8 cellular contexts compared by ENCODE assay signal in the genomic region with DNA sequence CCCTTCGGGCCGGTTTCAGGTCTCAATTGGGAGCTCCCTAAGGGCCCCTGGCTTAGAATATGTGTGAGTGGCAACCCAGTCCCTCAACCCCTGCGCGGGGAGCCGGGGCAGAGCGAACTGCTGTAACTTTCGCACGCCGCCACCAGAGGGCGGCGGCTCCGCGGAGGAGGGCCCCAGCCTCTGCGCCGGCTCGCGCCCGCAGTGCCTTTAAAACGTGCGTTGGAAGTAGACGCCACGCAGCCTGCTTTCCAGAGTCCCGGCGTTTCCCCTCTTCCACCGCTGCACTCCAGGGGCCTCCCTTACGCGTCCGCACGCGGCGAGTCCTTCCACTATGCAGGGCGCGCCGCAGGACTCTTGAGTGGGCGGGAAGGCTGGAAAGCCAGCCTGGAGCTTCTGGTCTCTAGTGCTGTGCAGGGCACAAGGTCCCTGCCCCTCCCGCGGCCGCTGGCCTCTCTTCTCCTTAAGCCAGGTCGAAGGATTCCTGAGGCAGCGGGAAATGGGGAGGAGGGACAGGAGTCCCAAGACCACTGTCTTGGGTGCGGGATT. TPM values are rescaled to one million over a fixed set of nuclear protein-coding genes. Genes with fewer than 3 reads are reported as not detected.
A peak's percentile ranks its signal among the peaks of the same experiment; 100 is the strongest.
DNase-seq lines count a peak whose midpoint lies in the region; ATAC-seq and TF ChIP-seq lines count a peak whose summit lies in the region.

No MANE protein-coding gene starts in this region.

- H2AFZ ChIP-seq in MM.1S (ENCODE audit: low read length) (peak overlapping the region; percentile 96), parathyroid adenoma (peak overlapping the region; percentile 87)

- H3K4me3 Mint-ChIP-seq in activated naive CD8-positive, alpha-beta T cell = peak overlapping the region; percentile 32
- peak overlapping the region; percentile 70 for H3K4me3 Mint-ChIP-seq in type B pancreatic cell

- DNase-seq in ELF-1 (ENCODE audit: low read depth, low spot score) (peak; percentile 94), H7 (peak; percentile 94), MM.1S (peak; percentile 72), cardiac muscle cell (ENCODE audit: low read depth in 1 of 2, low spot score in 1 of 2) (peak; percentile 89), type B pancreatic cell (ENCODE audit: extremely low spot score, unreplicated experiment) (peak; percentile 86)

- no peaks in the 10 kb centered on the region for H3K36me3 ChIP-seq in H7 (replicated peaks; ENCODE audit: control insufficient read depth, insufficient read depth, low read length)
- no peaks in the 10 kb centered on the region for H3K36me3 ChIP-seq in MM.1S (replicated peaks; ENCODE audit: insufficient read depth, low read length)
- no peaks in the 10 kb centered on the region for H3K36me3 ChIP-seq in cardiac muscle cell
- no peaks in the 10 kb centered on the region for H3K36me3 ChIP-seq in parathyroid adenoma (ENCODE audit: control insufficient read depth, insufficient read depth, low read length)

- no peak overlapping the region for H3K27ac ChIP-seq in MM.1S (ENCODE audit: low read length)
- no peak overlapping the region for H3K27ac ChIP-seq in cardiac muscle cell
- no peak overlapping the region for H3K27ac ChIP-seq in parathyroid adenoma

- ATAC-seq in SK-N-SH treated with all-trans-retinoic acid at 6 μM for 48 hours = peak; percentile 98

- H3F3A ChIP-seq in MM.1S (ENCODE audit: insufficient read depth, low read length) = no peaks in the 10 kb centered on the region

- H3K4me1 ChIP-seq in MM.1S (ENCODE audit: low read length) = no peaks in the 10 kb centered on the region
- H3K4me1 ChIP-seq in cardiac muscle cell (ENCODE audit: low read depth) = no peaks in the 10 kb centered on the region
- H3K4me1 ChIP-seq in parathyroid adenoma = peaks cover 7% of the 10 kb centered on the region

- H3K9me3 Mint-ChIP-seq in activated naive CD8-positive, alpha-beta T cell (ENCODE audit: low read depth) = no peaks in the 10 kb centered on the region
- H3K9me3 Mint-ChIP-seq in type B pancreatic cell = no peaks in the 10 kb centered on the region

- H3K4me3 ChIP-seq in H7 (ENCODE audit: insufficient read depth, low read depth, low read length) = peak overlapping the region; percentile 37
- peak overlapping the region; percentile 70 for H3K4me3 ChIP-seq in MM.1S (ENCODE audit: low read length)
- peak overlapping the region; percentile 10 for H3K4me3 ChIP-seq in cardiac muscle cell
- peak overlapping the region; percentile 27 for H3K4me3 ChIP-seq in parathyroid adenoma (ENCODE audit: low read depth, low read length)

- peak overlapping the region; percentile 90 for H3K4me2 ChIP-seq in MM.1S (ENCODE audit: low read depth, low read length)
- peak overlapping the region; percentile 69 for H3K4me2 ChIP-seq in parathyroid adenoma (ENCODE audit: low read length)

- H3K9me3 ChIP-seq in MM.1S (replicated peaks; ENCODE audit: insufficient read depth, low read length) (no peaks in the 10 kb centered on the region), cardiac muscle cell (ENCODE audit: low read depth) (no peaks in the 10 kb centered on the region), parathyroid adenoma (ENCODE audit: control insufficient read depth, low read length) (no peaks in the 10 kb centered on the region)

- H3K79me2 ChIP-seq in MM.1S (ENCODE audit: low read length) (no peaks in the 10 kb centered on the region), parathyroid adenoma (no peaks in the 10 kb centered on the region)

- no peak overlapping the region for H3K27ac Mint-ChIP-seq in activated naive CD8-positive, alpha-beta T cell
- H3K27ac Mint-ChIP-seq in type B pancreatic cell = no peak overlapping the region

- H3K36me3 Mint-ChIP-seq in activated naive CD8-positive, alpha-beta T cell = no peaks in the 10 kb centered on the region
- H3K36me3 Mint-ChIP-seq in type B pancreatic cell = no peaks in the 10 kb centered on the region

- peaks cover 6% of the 10 kb centered on the region for H3K27me3 Mint-ChIP-seq in activated naive CD8-positive, alpha-beta T cell
- H3K27me3 Mint-ChIP-seq in type B pancreatic cell = no peaks in the 10 kb centered on the region

- no peaks in the 10 kb centered on the region for H3K9me2 ChIP-seq in MM.1S (replicated peaks; ENCODE audit: insufficient read depth, low read length)

- no peaks in the 10 kb centered on the region for H4K20me1 ChIP-seq in MM.1S (ENCODE audit: insufficient read depth, low read length)

- peak overlapping the region; percentile 50; the same call in 1 of the 2 replicates for H3K9ac ChIP-seq in MM.1S (ENCODE audit: low read length)
- no peak overlapping the region for H3K9ac ChIP-seq in parathyroid adenoma

- TF ChIP-seq CTCF in MM.1S (IDR thresholded peaks at IDR 0.05; ENCODE audit: low read length) = peak; percentile 87
- peak; percentile 95 for TF ChIP-seq CTCF in cardiac muscle cell (IDR thresholded peaks at IDR 0.05; ENCODE audit: low read depth, low read length)
- peak; percentile 78 for TF ChIP-seq CTCF in parathyroid adenoma (IDR thresholded peaks at IDR 0.05)
- peak; percentile 97 for TF ChIP-seq CTCF in type B pancreatic cell (conservative IDR thresholded peaks at IDR 0.05)

- peaks cover 4% of the 10 kb centered on the region for H3K4me1 Mint-ChIP-seq in activated naive CD8-positive, alpha-beta T cell (ENCODE audit: low read depth)
- H3K4me1 Mint-ChIP-seq in type B pancreatic cell (ENCODE audit: unreplicated experiment) = peaks cover 17% of the 10 kb centered on the region

- H3K27me3 ChIP-seq in H7 (ENCODE audit: control insufficient read depth, insufficient read depth, low read length) (peaks cover 1% of the 10 kb centered on the region; the same call in 1 of the 2 replicates), MM.1S (replicated peaks; ENCODE audit: insufficient read depth, low read length) (no peaks in the 10 kb centered on the region), cardiac muscle cell (no peaks in the 10 kb centered on the region), parathyroid adenoma (ENCODE audit: control insufficient read depth, insufficient read depth, low read length) (no peaks in the 10 kb centered on the region)

TF ChIP-seq in SK-N-SH treated with all-trans-retinoic acid at 6 μM for 48 hours, 23 proteins besides CTCF, POLR2A, EP300 and RAD21:
- TF ChIP-seq ZNF8 (CRISPR knock-in tag; IDR thresholded peaks at IDR 0.05) (no peak), BACH2 (CRISPR knock-in tag; IDR thresholded peaks at IDR 0.05; ENCODE audit: borderline replicate concordance) (no peak), ZNF70 (CRISPR knock-in tag; IDR thresholded peaks at IDR 0.05) (no peak), ARNTL (CRISPR knock-in tag; IDR thresholded peaks at IDR 0.05; ENCODE audit: borderline replicate concordance, low read depth) (no peak), ZNF565 (CRISPR knock-in tag; conservative IDR thresholded peaks at IDR 0.05; ENCODE audit: low read depth) (no peak), PPARA (CRISPR knock-in tag; IDR thresholded peaks at IDR 0.05; ENCODE audit: borderline replicate concordance) (no peak), TOX (CRISPR knock-in tag; IDR thresholded peaks at IDR 0.05; ENCODE audit: borderline replicate concordance) (no peak), RARB (CRISPR knock-in tag; IDR thresholded peaks at IDR 0.05) (no peak), ISL1 (CRISPR knock-in tag; IDR thresholded peaks at IDR 0.05) (no peak), ZC3H10 (CRISPR knock-in tag; IDR thresholded peaks at IDR 0.05) (no peak), TCF4 (CRISPR knock-in tag; IDR thresholded peaks at IDR 0.05; ENCODE audit: borderline replicate concordance) (no peak), CSRNP3 (CRISPR knock-in tag; IDR thresholded peaks at IDR 0.05) (no peak), SNAI2 (CRISPR knock-in tag; IDR thresholded peaks at IDR 0.05) (no peak), ZFP3 (CRISPR knock-in tag; IDR thresholded peaks at IDR 0.05) (no peak)
- TF ChIP-seq, protein P1, sequence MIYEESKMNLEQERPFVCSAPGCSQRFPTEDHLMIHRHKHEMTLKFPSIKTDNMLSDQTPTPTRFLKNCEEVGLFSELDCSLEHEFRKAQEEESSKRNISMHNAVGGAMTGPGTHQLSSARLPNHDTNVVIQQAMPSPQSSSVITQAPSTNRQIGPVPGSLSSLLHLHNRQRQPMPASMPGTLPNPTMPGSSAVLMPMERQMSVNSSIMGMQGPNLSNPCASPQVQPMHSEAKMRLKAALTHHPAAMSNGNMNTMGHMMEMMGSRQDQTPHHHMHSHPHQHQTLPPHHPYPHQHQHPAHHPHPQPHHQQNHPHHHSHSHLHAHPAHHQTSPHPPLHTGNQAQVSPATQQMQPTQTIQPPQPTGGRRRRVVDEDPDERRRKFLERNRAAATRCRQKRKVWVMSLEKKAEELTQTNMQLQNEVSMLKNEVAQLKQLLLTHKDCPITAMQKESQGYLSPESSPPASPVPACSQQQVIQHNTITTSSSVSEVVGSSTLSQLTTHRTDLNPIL (CRISPR knock-in tag; IDR thresholded peaks at IDR 0.05; ENCODE audit: low read depth) = no peak

RNA-seq across cellular contexts. Expression of gene RNU6-1, which starts 23.7 kb away (rescaled TPM):
- not detected in 2 replicates for total RNA-seq in H7 (2014; rRNA removed; shearing (Covaris generic))
- total RNA-seq in cardiac muscle cell (not detected in 2 replicates), type B pancreatic cell (ENCODE audit: low replicate concordance) (not detected in 2 replicates)
- not detected in 2 replicates for polyA plus RNA-seq in cardiac muscle cell

RNA-seq across cellular contexts. Expression of gene SKOR1, which starts 38.2 kb away (rescaled TPM):
- 0.11 TPM in 1 of 2 replicates, not detected in the other for total RNA-seq in H7 (2014; rRNA removed; shearing (Covaris generic))
- 0.85 and 1.1 TPM in 2 replicates for total RNA-seq in cardiac muscle cell
- 0.24 TPM in 1 of 2 replicates, not detected in the other for polyA plus RNA-seq in cardiac muscle cell
- total RNA-seq in type B pancreatic cell (ENCODE audit: low replicate concordance) = 0.29 and 0.65 TPM in 2 replicates

Comparison
In these comparisons a context has a peak if more than half of its experiments do, and no peak if none do; other contexts are left out.
1. H3K4me3 ChIP-seq: peak in every context shown above with its lines; median percentile 70 in MM.1S; 37 in H7; 27 in parathyroid adenoma; 10 in cardiac muscle cell.